Comparison of ENCODE assay signal across 15 cellular contexts in the genomic region with DNA sequence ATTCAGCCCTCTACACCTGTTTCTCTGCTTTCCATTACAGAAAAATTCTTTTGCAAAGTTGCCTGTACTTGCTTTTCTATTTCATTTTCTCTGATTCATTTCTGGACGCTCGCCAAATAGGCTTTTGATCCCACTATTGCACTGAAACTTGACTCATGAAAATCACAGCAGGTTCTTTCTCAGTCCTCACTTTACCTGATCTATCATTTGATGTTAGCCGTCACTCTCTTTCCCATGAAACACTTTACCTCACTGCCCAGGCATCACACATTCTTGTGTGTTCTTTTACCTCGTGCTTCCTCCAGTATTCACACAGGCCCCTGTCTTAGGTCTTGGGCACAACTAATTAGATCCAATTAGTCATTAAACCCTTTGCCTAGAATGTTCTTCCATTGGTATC. TPM values are rescaled to one million over a fixed set of nuclear protein-coding genes. Genes with fewer than 3 reads are reported as not detected.
DNase-seq lines count a peak whose midpoint lies in the region; ATAC-seq and TF ChIP-seq lines count a peak whose summit lies in the region.
"Had no signal": no experiment of that assay in that cellular context is flagged by ENCODE, and none has a peak within 500 bp of the region (broad histone marks: within the 10 kb centered on the region; RNA-seq: fewer than 3 reads in every experiment).

No MANE protein-coding gene starts in this region.

- no peak overlapping the region for H3K4me2 ChIP-seq in neuronal stem cell (ENCODE audit: insufficient read depth, low read length, poor library complexity, severe bottlenecking)
- H3K4me2 ChIP-seq: BLaER1 treated with 17β-estradiol and CSF1 and Interleukin-3, amounts not matched to agents 10 nM and 100 nM had no signal

- H2BK15ac ChIP-seq in neuronal stem cell (ENCODE audit: low read length): no peak overlapping the region

- DNase-seq in NCI-H1105 (lab: John Stamatoyannopoulos, UW) (peak; percentile 13), NCI-H1105 treated with DMSO at 0.1 percent for 48 hours (lab: John Stamatoyannopoulos, UW) (no peak), RWPE2 (ENCODE audit: low spot score) (no peak), fibroblast of mammary gland (ENCODE audit: low read depth) (peak; percentile 24), retinal pigment epithelial cell (ENCODE audit: low read depth) (peak; percentile 14), neuronal stem cell (ENCODE audit: low spot score) (no peak)
- DNase-seq: 8988T; NCI-H1048; NCI-H1694 treated with DMSO at 0.1 percent for 48 hours; NCI-H2171 treated with DMSO at 0.1 percent for 48 hours; NK-92 treated with Interleukin-12 subunit alpha and Interleukin-12 subunit beta, amount 100 ng/mL, for 24 hours; OCI-M1 had no signal

- peak; percentile 74 for ATAC-seq in RWPE2 (ENCODE audit: low read depth)
- ATAC-seq in GM21360 (IDR thresholded peaks at IDR 0.05; ENCODE audit: unreplicated experiment): no peak
- ATAC-seq in HG03469 (IDR thresholded peaks at IDR 0.05; ENCODE audit: unreplicated experiment): no peak

- no peak overlapping the region for H2BK120ac ChIP-seq in neuronal stem cell (ENCODE audit: low read depth, low read length)

- TF ChIP-seq CTCF in RWPE2 (IDR thresholded peaks at IDR 0.05; ENCODE audit: poor library complexity, severe bottlenecking) (no peak), fibroblast of mammary gland (conservative IDR thresholded peaks at IDR 0.05; ENCODE audit: control insufficient read depth, insufficient read depth, low read depth, low read length) (no peak), retinal pigment epithelial cell (conservative IDR thresholded peaks at IDR 0.05; ENCODE audit: low read depth, low read length) (no peak)

- no peak overlapping the region for H2BK12ac ChIP-seq in neuronal stem cell (ENCODE audit: low read length)

- no peak overlapping the region for H3K23ac ChIP-seq in neuronal stem cell (ENCODE audit: low read depth, low read length, poor library complexity)

- H2BK5ac ChIP-seq in neuronal stem cell (ENCODE audit: low read length): no peak overlapping the region

- no peak overlapping the region for H4K91ac ChIP-seq in neuronal stem cell (ENCODE audit: low read depth, low read length, poor library complexity)

- H3K18ac ChIP-seq in neuronal stem cell (ENCODE audit: low read length): no peak overlapping the region

- no peak overlapping the region for H3K14ac ChIP-seq in neuronal stem cell (ENCODE audit: low read length)

- H3K4me1 ChIP-seq in RWPE2 (ENCODE audit: insufficient read depth, poor library complexity, severe bottlenecking) (peaks cover 22% of the 10 kb centered on the region), neuronal stem cell (ENCODE audit: control insufficient read depth in 2 of 2, insufficient read depth in 1 of 2, low read depth in 1 of 2, low read length in 2 of 2) (no peaks in the 10 kb centered on the region)

- H3K4ac ChIP-seq in neuronal stem cell (ENCODE audit: low read length): no peak overlapping the region

- no peak overlapping the region for H4K8ac ChIP-seq in neuronal stem cell (ENCODE audit: low read depth, low read length)

- no peaks in the 10 kb centered on the region for H3K79me1 ChIP-seq in neuronal stem cell (ENCODE audit: low read depth, low read length)

- no peak overlapping the region for H3K4me3 ChIP-seq in RWPE2 (ENCODE audit: severe bottlenecking)
- no peak overlapping the region for H3K4me3 ChIP-seq in fibroblast of mammary gland (ENCODE audit: control insufficient read depth, low read depth, low read length)
- H3K4me3 ChIP-seq in retinal pigment epithelial cell (ENCODE audit: low read length): no peak overlapping the region
- H3K4me3 ChIP-seq in neuronal stem cell (ENCODE audit: low read length in 2 of 2): no peak overlapping the region
- H3K4me3 ChIP-seq: BLaER1 treated with 17β-estradiol and CSF1 and Interleukin-3, amounts not matched to agents 10 nM and 100 nM had no signal

- H3K27me3 ChIP-seq in RWPE2 (ENCODE audit: insufficient read depth, poor library complexity, severe bottlenecking) (no peaks in the 10 kb centered on the region), neuronal stem cell (ENCODE audit: control insufficient read depth in 3 of 3, insufficient read depth in 3 of 3, low read depth in 1 of 3, low read length in 3 of 3) (peaks cover 0 to 16% (median 0%) of the 10 kb centered on the region in 3 experiments)
- H3K27me3 ChIP-seq: BLaER1 treated with 17β-estradiol and CSF1 and Interleukin-3, amounts not matched to agents 10 nM and 100 nM had no signal

- H3K36me3 ChIP-seq in RWPE2 (ENCODE audit: low read depth) (no peaks in the 10 kb centered on the region), neuronal stem cell (replicated peaks in 1 of 2; ENCODE audit: control insufficient read depth in 2 of 2, insufficient read depth in 2 of 2, low read length in 2 of 2) (no peaks in the 10 kb centered on the region)
- H3K36me3 ChIP-seq: BLaER1 treated with 17β-estradiol and CSF1 and Interleukin-3, amounts not matched to agents 10 nM and 100 nM had no signal

- H2AK5ac ChIP-seq in neuronal stem cell (ENCODE audit: low read depth, low read length): no peak overlapping the region

- no peak overlapping the region for H2AFZ ChIP-seq in neuronal stem cell (ENCODE audit: low read length)

- no peaks in the 10 kb centered on the region for H3K9me3 ChIP-seq in RWPE2 (ENCODE audit: severe bottlenecking)
- H3K9me3 ChIP-seq in neuronal stem cell (replicated peaks in 1 of 2; ENCODE audit: control insufficient read depth in 2 of 2, insufficient read depth in 1 of 2, low read depth in 1 of 2, low read length in 2 of 2): no peaks in the 10 kb centered on the region
- H3K9me3 ChIP-seq: BLaER1 treated with 17β-estradiol and CSF1 and Interleukin-3, amounts not matched to agents 10 nM and 100 nM had no signal

- H3K27ac ChIP-seq in RWPE2 (ENCODE audit: poor library complexity, severe bottlenecking) (no peak overlapping the region), neuronal stem cell (replicated peaks; ENCODE audit: low read length) (no peak overlapping the region)
- H3K27ac ChIP-seq: BLaER1 treated with 17β-estradiol and CSF1 and Interleukin-3, amounts not matched to agents 10 nM and 100 nM had no signal

- no peak overlapping the region for H3K9ac ChIP-seq in neuronal stem cell (ENCODE audit: low read depth, low read length, poor library complexity)
- H3K9ac ChIP-seq: BLaER1 treated with 17β-estradiol and CSF1 and Interleukin-3, amounts not matched to agents 10 nM and 100 nM had no signal

- WGBS in neuronal stem cell (ENCODE audit: extremely low coverage in 2 of 2, insufficient read length in 2 of 2, insufficient replicate concordance in 1 of 2), 2 donors: no CpG with 5 or more reads among the region's 4 CpGs

RNA-seq across cellular contexts. Expression of gene HSPA13, which starts 26.2 kb away (rescaled TPM):
- 34.6 TPM for polyA plus RNA-seq in neuronal stem cell (2013, experiment 1 of 2)
- polyA plus RNA-seq in neuronal stem cell (2013, experiment 2 of 2): 34.6 TPM

Comparison
In these comparisons a context has a peak if more than half of its experiments do, and no peak if none do; other contexts are left out.
1. DNase-seq: peak in NCI-H1105 (single experiment), fibroblast of mammary gland (single experiment) and retinal pigment epithelial cell (single experiment); none in NCI-H1105 treated with DMSO at 0.1 percent for 48 hours (single experiment), RWPE2 (single experiment) and neuronal stem cell (single experiment).